In genomic region chr5:112696786-112697185, GRCh38 we compare ENCODE assay signal across 12 cellular contexts. TPM values are rescaled to one million over a fixed set of nuclear protein-coding genes. Genes with fewer than 3 reads are reported as not detected.
DNase-seq lines count a peak whose midpoint lies in the region; ATAC-seq and TF ChIP-seq lines count a peak whose summit lies in the region.
"Had no signal": no experiment of that assay in that cellular context is flagged by ENCODE, and none has a peak within 500 bp of the region (broad histone marks: within the 10 kb centered on the region; RNA-seq: fewer than 3 reads in every experiment).

No MANE protein-coding gene starts in this region.

- CTCF ChIA-PET in HCT116 (lab: Charles Lee) (no interaction called here), T-cell (lab: Charles Lee) (interaction anchor here in 1 of 2 donors (0.7 to 1.3 kb wide), 2 partner anchors 12 to 141 kb away, joined by 4 to 5 read pairs; no protein-coding TSS in a partner anchor)

- H3K4me1 ChIP-seq in HCT116 (ENCODE audit: control insufficient read depth in 1 of 2, insufficient read depth in 2 of 2, low read length in 2 of 2) (no peaks in the 10 kb centered on the region), parathyroid adenoma (no peaks in the 10 kb centered on the region)

- no peak for TF ChIP-seq POLR2A in HCT116 (IDR thresholded peaks at IDR 0.05; ENCODE audit: borderline replicate concordance, extremely low read depth, insufficient read depth, insufficient read length)

- intact Hi-C loops in HCT116 (cut with micrococcal nuclease), result no loop called here

- H3K27ac Mint-ChIP-seq in T-cell, result no peak overlapping the region
- H3K27ac Mint-ChIP-seq: CD14-positive monocyte; CD8-positive, alpha-beta T cell had no signal

- H3K4me3 Mint-ChIP-seq in T-cell, result no peak overlapping the region
- H3K4me3 Mint-ChIP-seq: CD14-positive monocyte; CD8-positive, alpha-beta T cell had no signal

- POLR2A ChIA-PET in HCT116 (lab: Charles Lee), result no interaction called here
- POLR2A ChIA-PET in T-cell (lab: Charles Lee), result no interaction called here

- no peak overlapping the region for H3K27ac ChIP-seq in HCT116 (ENCODE audit: low read depth, low read length)
- H3K27ac ChIP-seq in parathyroid adenoma, result no peak overlapping the region

- H3K9me2 ChIP-seq in HCT116 (ENCODE audit: insufficient read depth), result no peaks in the 10 kb centered on the region

- H3K79me2 ChIP-seq in HCT116 (ENCODE audit: insufficient read depth, low read length) (no peaks in the 10 kb centered on the region), parathyroid adenoma (no peaks in the 10 kb centered on the region)

- H3K36me3 Mint-ChIP-seq in T-cell, result peaks cover 2% of the 10 kb centered on the region
- H3K36me3 Mint-ChIP-seq: CD14-positive monocyte; CD8-positive, alpha-beta T cell had no signal

- TF ChIP-seq CTCF in HCT116 (IDR thresholded peaks at IDR 0.05 in 2 of 3, conservative IDR thresholded peaks at IDR 0.05 in 1 of 3; ENCODE audit: borderline replicate concordance in 1 of 3, insufficient read depth in 1 of 3, low read depth in 2 of 3, low read length in 2 of 3) (no peak), parathyroid adenoma (IDR thresholded peaks at IDR 0.05) (no peak)

- no peaks in the 10 kb centered on the region for H3K36me3 ChIP-seq in HCT116 (ENCODE audit: control insufficient read depth in 1 of 2, insufficient read depth in 2 of 2, low read length in 2 of 2)
- H3K36me3 ChIP-seq in parathyroid adenoma (ENCODE audit: control insufficient read depth, insufficient read depth, low read length), result no peaks in the 10 kb centered on the region

- H2AFZ ChIP-seq in HCT116 (ENCODE audit: low read depth, low read length, poor library complexity, severe bottlenecking) (peak overlapping the region; percentile 7), parathyroid adenoma (peak overlapping the region; percentile 68)

- H3K4me1 Mint-ChIP-seq in T-cell, result no peaks in the 10 kb centered on the region
- H3K4me1 Mint-ChIP-seq: CD14-positive monocyte had no signal

- RAD21 ChIA-PET in HCT116 (lab: Charles Lee; ENCODE audit: low non-redundant PET in 1 of 2, low total read pairs in 2 of 2, uncharacterized antibody in 2 of 2, unreplicated experiment in 2 of 2), result no interaction called here

- H3K27me3 ChIP-seq in HCT116 (ENCODE audit: insufficient read depth, low read length), result no peaks in the 10 kb centered on the region
- H3K27me3 ChIP-seq in parathyroid adenoma (ENCODE audit: control insufficient read depth, insufficient read depth, low read length), result no peaks in the 10 kb centered on the region

- DNase-seq in DMS 273 treated with DMSO at 0.1 percent for 48 hours (lab: John Stamatoyannopoulos, UW) (peak; percentile 63), HCT116 (ENCODE audit: low read depth, low spot score) (no peak), NCI-H69 (lab: John Stamatoyannopoulos, UW) (peak; percentile 11), GF-D8 (lab: John Stamatoyannopoulos, UW) (no peak), RPMI8226 (no peak), T-cell (no peak)
- DNase-seq: CD8-positive, alpha-beta T cell; COR-L47; DMS53; KBM-7 had no signal

- no peaks in the 10 kb centered on the region for H3K9me3 ChIP-seq in HCT116 (ENCODE audit: control insufficient read depth in 1 of 2, insufficient read depth in 1 of 2, low read depth in 1 of 2, low read length in 2 of 2)
- H3K9me3 ChIP-seq in parathyroid adenoma (ENCODE audit: control insufficient read depth, low read length), result no peaks in the 10 kb centered on the region

- H3K27me3 Mint-ChIP-seq in T-cell, result peaks cover 17 to 27% of the 10 kb centered on the region in 2 donors

- H3K9ac ChIP-seq in HCT116 (ENCODE audit: low read length) (no peak overlapping the region), parathyroid adenoma (no peak overlapping the region)

- TF ChIP-seq RAD21 in HCT116 (IDR thresholded peaks at IDR 0.05; ENCODE audit: low read depth), result no peak

- H3K4me2 ChIP-seq in HCT116 (ENCODE audit: low read length) (no peak overlapping the region), parathyroid adenoma (ENCODE audit: low read length) (no peak overlapping the region)

- ATAC-seq in HCT116, result no peak
- ATAC-seq in T-cell (replicated peaks in 1 of 4), result no peak
- ATAC-seq: CD8-positive, alpha-beta T cell had no signal

- no peak overlapping the region for H3K4me3 ChIP-seq in HCT116 (replicated peaks in 1 of 2; ENCODE audit: low read depth in 1 of 2, low read length in 2 of 2)
- H3K4me3 ChIP-seq in parathyroid adenoma (ENCODE audit: low read depth, low read length), result no peak overlapping the region

- H3K9me3 Mint-ChIP-seq in T-cell, result no peaks in the 10 kb centered on the region
- H3K9me3 Mint-ChIP-seq: CD8-positive, alpha-beta T cell had no signal

- no TSS peak for BruUV-seq in HCT116 (replicated peaks; lab: Mats Ljungman, UMichigan)

- no peaks in the 10 kb centered on the region for H4K20me1 ChIP-seq in HCT116 (ENCODE audit: insufficient read depth)

TF ChIP-seq in HCT116, 20 proteins besides CTCF, POLR2A, EP300 and RAD21:
- TF ChIP-seq CBX3 (IDR thresholded peaks at IDR 0.05; ENCODE audit: low read depth) (no peak), ELF1 (IDR thresholded peaks at IDR 0.05; ENCODE audit: borderline replicate concordance, low read depth) (no peak), CEBPB (IDR thresholded peaks at IDR 0.05; ENCODE audit: low read depth) (no peak), REST (IDR thresholded peaks at IDR 0.05; ENCODE audit: low read depth) (no peak), JUND (IDR thresholded peaks at IDR 0.05) (no peak), ZNF274 (IDR thresholded peaks at IDR 0.05; ENCODE audit: low read depth, low read length) (no peak), SRF (IDR thresholded peaks at IDR 0.05; ENCODE audit: low read depth) (no peak), SIN3A (IDR thresholded peaks at IDR 0.05; ENCODE audit: low read depth) (no peak), FOSL1 (IDR thresholded peaks at IDR 0.05; ENCODE audit: low read depth) (no peak), EGR1 (IDR thresholded peaks at IDR 0.05; ENCODE audit: low read depth) (no peak)

RNA-seq across cellular contexts. Expression of gene APC, which starts 40.9 kb away (rescaled TPM):
- total RNA-seq in HCT116 (2021; ENCODE audit: unreplicated experiment), result 24.0 TPM
- polyA plus RNA-seq in HCT116 (2012), result 4.7 and 7.8 TPM in 2 replicates
- total RNA-seq in T-cell, result 10 to 100 TPM; 33.0 to 45.0 (median 39.7) TPM

Comparison
In these comparisons a context has a peak if more than half of its experiments do, and no peak if none do; other contexts are left out.
1. DNase-seq: peak in DMS 273 treated with DMSO at 0.1 percent for 48 hours (single experiment) and NCI-H69 (single experiment); none in HCT116 (single experiment), GF-D8 (single experiment), RPMI8226 (single experiment) and T-cell (0 of 34).